14 cellular contexts compared by ENCODE assay signal in the genomic region with DNA sequence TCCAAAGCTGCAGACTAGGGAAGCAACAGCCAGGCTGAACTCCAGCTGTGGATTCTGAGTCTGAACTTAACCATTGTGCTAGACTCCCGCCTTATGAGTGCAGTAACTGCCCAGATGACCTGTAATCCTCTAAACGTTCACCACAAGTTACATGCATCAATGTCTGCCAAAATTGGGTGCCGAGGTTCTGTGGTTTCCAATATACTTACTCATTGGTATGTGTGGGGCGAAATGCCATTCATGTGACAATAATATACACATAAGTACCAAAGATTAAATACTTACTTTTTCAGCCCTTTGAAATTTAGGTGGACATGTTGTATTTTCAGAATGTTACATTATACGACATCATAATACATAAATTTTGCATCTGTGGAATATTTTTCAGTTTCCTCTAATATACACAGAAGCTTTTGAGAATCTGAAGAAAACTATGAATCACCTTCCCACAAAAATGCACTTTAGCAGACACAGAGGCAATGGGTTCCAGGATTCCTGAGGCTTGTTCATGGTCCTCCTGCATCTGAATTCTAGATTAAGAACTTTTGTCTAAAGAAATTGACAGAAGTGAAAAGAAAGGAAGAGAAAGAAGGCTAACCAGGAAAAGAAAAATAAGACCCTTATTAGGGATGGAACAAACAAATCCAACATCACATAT. TPM values are rescaled to one million over a fixed set of nuclear protein-coding genes. Genes with fewer than 3 reads are reported as not detected.
DNase-seq lines count a peak whose midpoint lies in the region; ATAC-seq and TF ChIP-seq lines count a peak whose summit lies in the region.
"Had no signal": no experiment of that assay in that cellular context is flagged by ENCODE, and none has a peak within 500 bp of the region (broad histone marks: within the 10 kb centered on the region; RNA-seq: fewer than 3 reads in every experiment).

No MANE protein-coding gene starts in this region.

- TF ChIP-seq CTCF in epithelial cell of esophagus (IDR thresholded peaks at IDR 0.05; ENCODE audit: insufficient read depth, low read depth, low read length, missing control alignments), result no peak
- TF ChIP-seq CTCF in osteoblast (IDR thresholded peaks at IDR 0.05; ENCODE audit: extremely low read depth, low read depth, low read length), result no peak

- peaks cover 20% of the 10 kb centered on the region for H3K4me1 ChIP-seq in osteoblast (ENCODE audit: insufficient read depth, low read length)
- H3K4me1 ChIP-seq: right atrium auricular region had no signal

- H4K20me1 ChIP-seq in osteoblast (ENCODE audit: insufficient read depth, low read length), result no peaks in the 10 kb centered on the region

- H2AFZ ChIP-seq in osteoblast (ENCODE audit: low read length), result peak overlapping the region; percentile 20

- H3K9me3 ChIP-seq in osteoblast (ENCODE audit: low read depth, low read length), result no peaks in the 10 kb centered on the region
- H3K9me3 ChIP-seq: right atrium auricular region had no signal

- H3K4me3 ChIP-seq in epithelial cell of esophagus (ENCODE audit: low read length), result no peak overlapping the region
- H3K4me3 ChIP-seq in osteoblast (ENCODE audit: insufficient read depth, low read length), result no peak overlapping the region
- H3K4me3 ChIP-seq: right atrium auricular region had no signal

- no peaks in the 10 kb centered on the region for H3K79me2 ChIP-seq in osteoblast (ENCODE audit: insufficient read depth, low read length)

- peaks cover 3% of the 10 kb centered on the region for H3K27me3 ChIP-seq in osteoblast (ENCODE audit: insufficient read depth, low read length)
- H3K27me3 ChIP-seq: right atrium auricular region had no signal

- peak overlapping the region; percentile 39 for H3K4me2 ChIP-seq in osteoblast (ENCODE audit: insufficient read depth, low read length)

- no peak for ATAC-seq in HG03469 (IDR thresholded peaks at IDR 0.05; ENCODE audit: unreplicated experiment)
- ATAC-seq in GM19463 (IDR thresholded peaks at IDR 0.05; ENCODE audit: unreplicated experiment), result no peak

- DNase-seq in EL (peak; percentile 87), RPMI7951 (ENCODE audit: low read depth) (peak; percentile 93), epithelial cell of esophagus (ENCODE audit: low read depth) (peak; percentile 73), osteoblast (ENCODE audit: insufficient read length, low spot score, missing footprints) (peak; percentile 83)
- no peak for DNase-seq in central memory CD4-positive, alpha-beta T cell
- no peak for DNase-seq in activated T-cell treated with anti-CD3 and anti-CD28 coated beads, Interleukin-2, amount 50 U/mL, for 48 hours
- DNase-seq: DMS153, Karpas-422, NCI-H2227 treated with DMSO at 0.1 percent for 48 hours, trophoblast cell, WERI-Rb-1 had no signal

- no peaks in the 10 kb centered on the region for H3K36me3 ChIP-seq in osteoblast (ENCODE audit: insufficient read depth, low read length)
- H3K36me3 ChIP-seq: right atrium auricular region, WERI-Rb-1 had no signal

- peak overlapping the region; percentile 29 for H3K27ac ChIP-seq in osteoblast (ENCODE audit: low read depth, low read length)
- H3K27ac ChIP-seq: right atrium auricular region, WERI-Rb-1 had no signal

RNA-seq across cellular contexts. Expression of gene GRIP1, which starts 31.7 kb away (rescaled TPM):
- 0.59 TPM in 1 of 2 replicates, not detected in the other for total RNA-seq in RPMI7951 (2014; rRNA removed; shearing (Covaris generic))
- total RNA-seq in osteoblast, result under 0.01 TPM in 2 replicates

Comparison
In these comparisons a context has a peak if more than half of its experiments do, and no peak if none do; other contexts are left out.
1. DNase-seq: peak in EL (single experiment), RPMI7951 (single experiment), epithelial cell of esophagus (single experiment) and osteoblast (single experiment); none in central memory CD4-positive, alpha-beta T cell (single experiment) and activated T-cell treated with anti-CD3 and anti-CD28 coated beads, Interleukin-2, amount 50 U/mL, for 48 hours (0 of 2).